In the genomic region with DNA sequence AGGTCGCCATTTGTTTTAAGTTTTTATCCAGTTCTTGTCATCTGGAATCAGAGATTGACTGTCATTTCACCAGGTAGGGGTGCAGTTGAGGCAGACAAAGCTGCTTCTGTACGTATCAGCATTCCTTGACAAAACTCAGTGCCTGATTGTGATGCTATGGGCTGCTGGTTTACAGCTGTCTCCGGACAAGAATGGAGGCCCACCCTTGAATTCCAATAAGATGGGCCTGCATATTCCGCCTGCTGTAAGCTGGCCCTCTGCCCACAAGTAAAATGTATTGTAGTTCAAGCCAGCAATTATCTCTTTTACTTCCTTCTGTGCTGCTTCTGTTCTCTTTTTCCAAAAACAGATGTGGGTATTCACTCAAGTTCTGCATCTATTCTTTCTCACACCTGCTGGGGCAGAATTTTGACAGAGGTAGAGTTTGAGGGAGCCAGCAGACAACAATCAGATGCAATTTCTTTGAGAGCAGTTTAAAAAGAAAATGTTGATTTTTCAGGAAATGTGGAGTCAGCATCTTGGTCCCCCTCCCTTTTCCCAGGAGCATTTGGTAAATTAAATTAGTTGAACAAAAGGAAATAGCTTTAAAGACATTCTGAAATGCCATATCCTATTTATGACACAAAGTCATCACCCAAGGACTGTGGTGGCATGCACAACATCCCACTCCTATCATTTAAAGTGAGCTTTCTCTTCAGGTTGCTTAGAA, we compare ENCODE assay signal across 14 cellular contexts.
"Had no signal": no experiment of that assay in that cellular context is flagged by ENCODE, and none has a peak within 500 bp of the region (broad histone marks: within the 10 kb centered on the region; RNA-seq: fewer than 3 reads in every experiment).

No MANE protein-coding gene starts in this region.

- DNase-seq: activated B cell treated with CpG ODN at 0.5 μM for 24 hours; activated CD4-positive, alpha-beta T cell treated with anti-CD3 and anti-CD28 coated beads, Interleukin-2, amount 10 ng/mL, durations not matched to agents 7 days and 5 days; activated CD8-positive, alpha-beta memory T cell treated with anti-CD3 and anti-CD28 coated beads for 24 hours; activated naive CD8-positive, alpha-beta T cell treated with anti-CD3 and anti-CD28 coated beads, Interleukin-2, amount 50 U/mL, for 24 hours; heart right ventricle; islet precursor cell; left lung; stimulated activated CD4-positive, alpha-beta T cell treated with anti-CD3 and anti-CD28 coated beads, Interleukin-15, amount 100 ng/mL, for 24 hours; stomach; uterus had no signal

- H3K9ac ChIP-seq: parathyroid adenoma had no signal

- H3K4me3 ChIP-seq: cardiac muscle cell, esophagus muscularis mucosa, heart right ventricle, left lung, stomach, uterus had no signal

- H2AFZ ChIP-seq: parathyroid adenoma had no signal

- H3K27me3 ChIP-seq: cardiac muscle cell, esophagus muscularis mucosa, heart right ventricle, left lung, stomach, uterus had no signal

- H3K27ac ChIP-seq: cardiac muscle cell, esophagus muscularis mucosa, heart right ventricle, left lung, parathyroid adenoma, stomach, uterus had no signal

- H3K79me2 ChIP-seq: parathyroid adenoma had no signal

- H3K9me3 ChIP-seq: esophagus muscularis mucosa, heart right ventricle, left lung, stomach, uterus had no signal

- H3K36me3 ChIP-seq: cardiac muscle cell, esophagus muscularis mucosa, heart right ventricle, left lung, stomach, uterus had no signal

- H3K4me1 ChIP-seq: heart right ventricle, left lung, parathyroid adenoma, stomach, uterus had no signal

- FAIRE-seq: frontal cortex had no signal
